ENCODE assay signal across 10 cellular contexts in genomic region chr4:5893013-5893580, GRCh38. TPM values are rescaled to one million over a fixed set of nuclear protein-coding genes. Genes with fewer than 3 reads are reported as not detected.
DNase-seq lines count a peak whose midpoint lies in the region; ATAC-seq and TF ChIP-seq lines count a peak whose summit lies in the region.
"Had no signal": no experiment of that assay in that cellular context is flagged by ENCODE, and none has a peak within 500 bp of the region (broad histone marks: within the 10 kb centered on the region; RNA-seq: fewer than 3 reads in every experiment).

Gene CRMP1, minus strand, starts transcription at chr4:5893086. Its CDS starts 117 bp downstream, at chr4:5892969.

- peaks cover 2% of the 10 kb centered on the region for H3K36me3 Mint-ChIP-seq in activated CD4-positive, alpha-beta T cell treated with anti-CD3 and anti-CD28 coated beads, Interleukin-2, amount 10 ng/mL, durations not matched to agents 24 days and 14 days (ENCODE audit: low read depth)

- H3K4me1 ChIP-seq in left lung: peaks cover 0 to 30% of the 10 kb centered on the region in 2 donors
- H3K4me1 ChIP-seq: Caco-2 had no signal

- H3K36me3 ChIP-seq in left lung: no peaks in the 10 kb centered on the region

- H3K4me3 Mint-ChIP-seq in activated CD4-positive, alpha-beta T cell treated with anti-CD3 and anti-CD28 coated beads, Interleukin-2, amount 10 ng/mL, durations not matched to agents 24 days and 14 days: no peak within 1 kb of the TSS

- no peak within 1 kb of the TSS for H3K27ac Mint-ChIP-seq in activated CD4-positive, alpha-beta T cell treated with anti-CD3 and anti-CD28 coated beads, Interleukin-2, amount 10 ng/mL, durations not matched to agents 24 days and 14 days

- H3K27me3 ChIP-seq in left lung: peaks cover 54 to 85% of the 10 kb centered on the region in 2 donors

- no peaks in the 10 kb centered on the region for H3K9me3 ChIP-seq in left lung
- H3K9me3 ChIP-seq: Caco-2 had no signal

- ATAC-seq in left lung: peak; percentile 76
- ATAC-seq: HCT116 had no signal

- no peaks in the 10 kb centered on the region for H3K4me1 Mint-ChIP-seq in activated CD4-positive, alpha-beta T cell treated with anti-CD3 and anti-CD28 coated beads, Interleukin-2, amount 10 ng/mL, durations not matched to agents 24 days and 14 days

- H3K27ac ChIP-seq in angular gyrus (ENCODE audit: low read depth, low read length) (peak within 1 kb of the TSS; percentile 29), left lung (no peak within 1 kb of the TSS)

- H3K27me3 Mint-ChIP-seq in activated CD4-positive, alpha-beta T cell treated with anti-CD3 and anti-CD28 coated beads, Interleukin-2, amount 10 ng/mL, durations not matched to agents 24 days and 14 days: peaks cover 50% of the 10 kb centered on the region

- intact Hi-C loops in left lung (cut with DNase I): no loop called here
- intact Hi-C loops in activated CD4-positive, alpha-beta T cell treated with anti-CD3 and anti-CD28 coated beads, Interleukin-2, amount 10 ng/mL, durations not matched to agents 24 days and 14 days (cut with micrococcal nuclease): loop anchor here (5.0 kb wide), 1 partner anchor 1031 kb away; no protein-coding TSS in a partner anchor

- no peak for TF ChIP-seq CTCF in left lung (IDR thresholded peaks at IDR 0.05)

- DNase-seq in AG08396 (ENCODE audit: low spot score) (peak; percentile 61), NCI-H1092 treated with DMSO at 0.1 percent for 48 hours (lab: John Stamatoyannopoulos, UW) (peak; percentile 67), left lung (peak in 1 of 2 donors; percentile 69), NK-92 (lab: John Stamatoyannopoulos, UW; ENCODE audit: unreplicated experiment) (no peak), T1000 (lab: John Stamatoyannopoulos, UW) (no peak), LoVo (ENCODE audit: low spot score) (no peak)
- no peak for DNase-seq in activated CD4-positive, alpha-beta T cell treated with anti-CD3 and anti-CD28 coated beads, Interleukin-2, amount 10 ng/mL, durations not matched to agents 24 days and 14 days
- DNase-seq: Caco-2 had no signal

- peaks cover 4% of the 10 kb centered on the region for H3K9me3 Mint-ChIP-seq in activated CD4-positive, alpha-beta T cell treated with anti-CD3 and anti-CD28 coated beads, Interleukin-2, amount 10 ng/mL, durations not matched to agents 24 days and 14 days

- no peak within 1 kb of the TSS for H3K4me3 ChIP-seq in left lung

RNA-seq across cellular contexts. Expression of gene CRMP1, which starts in this region (rescaled TPM):
- total RNA-seq in left lung: 1 to 10 TPM; 5.2 to 5.4 TPM
- total RNA-seq in activated CD4-positive, alpha-beta T cell treated with anti-CD3 and anti-CD28 coated beads, Interleukin-2, amount 10 ng/mL, durations not matched to agents 24 days and 14 days: not detected in 2 replicates
- total RNA-seq: Caco-2 had no signal

Comparison
In these comparisons a context has a peak if more than half of its experiments do, and no peak if none do; other contexts are left out.
1. DNase-seq: peak in AG08396 (single experiment) and NCI-H1092 treated with DMSO at 0.1 percent for 48 hours (single experiment); none in NK-92 (single experiment), T1000 (single experiment), LoVo (single experiment) and activated CD4-positive, alpha-beta T cell treated with anti-CD3 and anti-CD28 coated beads, Interleukin-2, amount 10 ng/mL, durations not matched to agents 24 days and 14 days (single experiment).